Comparison of ENCODE assay signal across 1 cellular context in the genomic region with DNA sequence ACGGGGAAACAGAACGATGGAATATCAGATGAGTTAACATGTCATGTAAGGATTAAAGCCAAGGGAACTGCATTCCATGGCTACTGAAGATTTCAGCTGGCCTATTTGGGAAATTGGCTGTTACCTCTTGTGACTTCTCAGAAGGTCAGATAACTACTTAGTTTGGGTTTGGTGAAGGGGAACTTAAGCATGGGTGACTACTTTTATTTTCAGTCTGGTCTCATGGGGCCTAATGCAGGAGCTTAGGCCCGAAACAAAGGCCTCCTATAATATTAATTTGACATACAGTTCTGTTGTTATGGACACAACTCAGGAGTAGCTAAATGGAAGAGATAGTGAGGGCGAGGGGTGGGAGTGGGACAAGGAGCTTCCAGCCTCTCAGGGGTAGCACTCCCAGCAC.
A peak's percentile ranks its signal among the peaks of the same experiment; 100 is the strongest.
TF ChIP-seq lines count a peak whose summit lies in the region.

No MANE protein-coding gene starts in this region.

TF ChIP-seq in GM12878, 131 proteins besides CTCF, POLR2A, EP300 and RAD21 (continued from another document):
- peak; percentile 11 for TF ChIP-seq MEF2B (IDR thresholded peaks at IDR 0.05; ENCODE audit: partially characterized antibody, poor library complexity, severe bottlenecking)
TF ChIP-seq in GM12878: peak in this region for 1.
